1 cellular context compared by ENCODE assay signal in genomic region chr1:25362634-25363559, GRCh38. TPM values are rescaled to one million over a fixed set of nuclear protein-coding genes. Genes with fewer than 3 reads are reported as not detected.
"Had no signal": no experiment of that assay in that cellular context is flagged by ENCODE, and none has a peak within 500 bp of the region (broad histone marks: within the 10 kb centered on the region; RNA-seq: fewer than 3 reads in every experiment).

No MANE protein-coding gene starts in this region.

RNA-seq across cellular contexts. Expression of gene RHCE, which starts 57.7 kb away (rescaled TPM):
- total RNA-seq: posterior vena cava had no signal
